Comparison of ENCODE assay signal across 18 cellular contexts in the genomic region with DNA sequence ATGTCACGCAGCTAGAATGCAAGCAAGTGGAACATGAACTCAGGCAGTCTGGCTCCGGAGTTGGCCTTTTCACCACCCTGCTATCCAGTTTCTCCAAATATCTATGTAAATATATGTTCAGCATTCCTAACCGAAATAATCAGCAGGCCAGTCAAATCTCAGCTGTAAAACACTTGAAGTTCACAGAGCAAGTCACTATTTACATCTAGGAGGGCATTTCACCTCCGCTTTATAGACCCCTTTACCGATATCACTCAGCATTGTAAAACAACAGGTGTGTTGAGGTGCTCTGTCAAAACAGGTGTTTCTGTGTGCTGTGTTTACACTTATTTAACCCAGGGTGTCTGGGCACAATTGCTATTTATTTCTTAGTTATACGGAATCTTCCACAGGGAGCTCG. TPM values are rescaled to one million over a fixed set of nuclear protein-coding genes. Genes with fewer than 3 reads are reported as not detected.
DNase-seq lines count a peak whose midpoint lies in the region; ATAC-seq and TF ChIP-seq lines count a peak whose summit lies in the region.
"Had no signal": no experiment of that assay in that cellular context is flagged by ENCODE, and none has a peak within 500 bp of the region (broad histone marks: within the 10 kb centered on the region; RNA-seq: fewer than 3 reads in every experiment).

No MANE protein-coding gene starts in this region.

- H3K9me3 Mint-ChIP-seq in progenitor cell of endocrine pancreas (ENCODE audit: low read depth) = no peaks in the 10 kb centered on the region
- no peaks in the 10 kb centered on the region for H3K9me3 Mint-ChIP-seq in natural killer cell

- peaks cover 41% of the 10 kb centered on the region for H3K4me1 ChIP-seq in PC-3 (ENCODE audit: insufficient read depth, low read length)
- H3K4me1 ChIP-seq: SJCRH30 had no signal

- no peaks in the 10 kb centered on the region for H3K9me2 ChIP-seq in PC-3 (replicated peaks; ENCODE audit: low read length)

- H3K36me3 ChIP-seq in PC-3 (ENCODE audit: low read depth, low read length) = no peaks in the 10 kb centered on the region
- H3K36me3 ChIP-seq: SJCRH30 had no signal

- H3K4me2 ChIP-seq in PC-3 (ENCODE audit: low read length) = no peak overlapping the region
- H3K4me2 ChIP-seq: PC-9 had no signal

- ATAC-seq in PC-3 (no peak), natural killer cell (no peak)
- ATAC-seq: HCT116, T-helper 17 cell had no signal

- no peaks in the 10 kb centered on the region for H3K9me3 ChIP-seq in PC-3 (ENCODE audit: low read length)
- H3K9me3 ChIP-seq: SJCRH30 had no signal

- CTCF ChIA-PET in PC-3 (lab: Charles Lee) = no interaction called here

- H3K27ac Mint-ChIP-seq in progenitor cell of endocrine pancreas = peak overlapping the region; percentile 91
- no peak overlapping the region for H3K27ac Mint-ChIP-seq in natural killer cell
- H3K27ac Mint-ChIP-seq: T-helper 17 cell had no signal

- H2AFZ ChIP-seq in PC-3 (ENCODE audit: low read length) = no peak overlapping the region
- H2AFZ ChIP-seq: GM23248, PC-9 had no signal

- no peak overlapping the region for H3K9ac ChIP-seq in PC-3 (ENCODE audit: low read length)
- H3K9ac ChIP-seq: GM23248 had no signal

- H3K4me3 Mint-ChIP-seq in progenitor cell of endocrine pancreas (ENCODE audit: low read depth) = no peak overlapping the region
- H3K4me3 Mint-ChIP-seq in natural killer cell = no peak overlapping the region
- H3K4me3 Mint-ChIP-seq: T-helper 17 cell had no signal

- H3K27me3 Mint-ChIP-seq in progenitor cell of endocrine pancreas (peaks cover 4% of the 10 kb centered on the region), natural killer cell (ENCODE audit: low read depth in 2 of 2) (peaks cover 47 to 79% of the 10 kb centered on the region in 2 donors)

- TF ChIP-seq CTCF in PC-3 (conservative IDR thresholded peaks at IDR 0.05; ENCODE audit: low read depth, low read length) (no peak), progenitor cell of endocrine pancreas (IDR thresholded peaks at IDR 0.05; ENCODE audit: unreplicated experiment) (no peak), natural killer cell (IDR thresholded peaks at IDR 0.05) (no peak)

- intact Hi-C loops in PC-3 (cut with micrococcal nuclease) = no loop called here
- intact Hi-C loops in natural killer cell (cut with micrococcal nuclease) = no loop called here

- H3K27ac ChIP-seq in PC-3 (ENCODE audit: low read length) = no peak overlapping the region
- H3K27ac ChIP-seq: GM23248, PC-9, SJCRH30 had no signal

- H3K36me3 Mint-ChIP-seq in progenitor cell of endocrine pancreas (ENCODE audit: insufficient read depth) = no peaks in the 10 kb centered on the region
- no peaks in the 10 kb centered on the region for H3K36me3 Mint-ChIP-seq in natural killer cell

- no peak overlapping the region for H3K4me3 ChIP-seq in PC-3 (ENCODE audit: low read length)
- H3K4me3 ChIP-seq: GM23248, PC-9, SJCRH30 had no signal

- peak; percentile 40 for DNase-seq in DMS53 treated with DMSO at 0.1 percent for 48 hours (lab: John Stamatoyannopoulos, UW; ENCODE audit: unreplicated experiment)
- DNase-seq in NCI-H1105 (lab: John Stamatoyannopoulos, UW) = peak; percentile 40
- peak; percentile 42 for DNase-seq in PC-3
- no peak for DNase-seq in progenitor cell of endocrine pancreas (ENCODE audit: low spot score, unreplicated experiment)
- no peak for DNase-seq in activated gamma-delta T cell treated with Interleukin-2 at 50 U/mL for 16 hours
- no peak for DNase-seq in activated effector memory CD4-positive, alpha-beta T cell treated with Interleukin-2 at 50 U/mL for 16 hours
- no peak for DNase-seq in natural killer cell
- DNase-seq: ACHN, AML-193, DMS79 treated with DMSO at 0.1 percent for 48 hours, GM23248, KBM-7, NCI-H187, NCI-H524 treated with DMSO at 0.1 percent for 48 hours, PC-9, SJCRH30, T-helper 17 cell had no signal

- H4K20me1 ChIP-seq in PC-3 (ENCODE audit: low read length) = no peaks in the 10 kb centered on the region

- BruUV-seq in PC-3 (replicated peaks; lab: Mats Ljungman, UMichigan) = no TSS peak

- no peaks in the 10 kb centered on the region for H3K27me3 ChIP-seq in PC-3 (ENCODE audit: low read length)
- H3K27me3 ChIP-seq: SJCRH30 had no signal

- H3K79me2 ChIP-seq in PC-3 (ENCODE audit: low read length) = no peaks in the 10 kb centered on the region

- H3K4me1 Mint-ChIP-seq in progenitor cell of endocrine pancreas (ENCODE audit: low read depth) = peaks cover 51% of the 10 kb centered on the region
- no peaks in the 10 kb centered on the region for H3K4me1 Mint-ChIP-seq in natural killer cell

- no peaks in the 10 kb centered on the region for H3F3A ChIP-seq in PC-3 (ENCODE audit: low read length, unreplicated experiment)

- POLR2A ChIA-PET in PC-3 (lab: Charles Lee; ENCODE audit: unreplicated experiment) = no interaction called here

RNA-seq across cellular contexts. Expression of gene HES1, which starts 12.2 kb away (rescaled TPM):
- total RNA-seq in PC-3 (2014; rRNA removed) (852 and 906 TPM in 2 replicates), progenitor cell of endocrine pancreas (129 and 142 TPM in 2 replicates), natural killer cell (1 to 10 TPM; 1.5 to 4.4 (median 2.2) TPM)

Comparison
In these comparisons a context has a peak if more than half of its experiments do, and no peak if none do; other contexts are left out.
1. DNase-seq: peak in DMS53 treated with DMSO at 0.1 percent for 48 hours (single experiment), NCI-H1105 (single experiment) and PC-3 (single experiment); none in progenitor cell of endocrine pancreas (single experiment), activated gamma-delta T cell treated with Interleukin-2 at 50 U/mL for 16 hours (single experiment), activated effector memory CD4-positive, alpha-beta T cell treated with Interleukin-2 at 50 U/mL for 16 hours (single experiment) and natural killer cell (single experiment).
2. RNA of gene HES1, which starts 12.2 kb away (total RNA-seq): 852 to 906 TPM in PC-3 and 129 to 142 TPM in progenitor cell of endocrine pancreas; 1.5 to 4.4 TPM in natural killer cell; every median in the first group is over 10 times any median in the second.